1 cellular context compared by ENCODE assay signal in genomic region chr9:109934499-109935214, GRCh38.
A peak's percentile ranks its signal among the peaks of the same experiment; 100 is the strongest.
TF ChIP-seq lines count a peak whose summit lies in the region.

No MANE protein-coding gene starts in this region.

TF ChIP-seq in GM12878, 131 proteins besides CTCF, POLR2A, EP300 and RAD21 (continued from another document):
- peak; percentile 56; the same call in 1 of the 2 replicates for TF ChIP-seq ATF2 (IDR thresholded peaks at IDR 0.05; ENCODE audit: low read length)
- TF ChIP-seq TCF3 (IDR thresholded peaks at IDR 0.05; ENCODE audit: borderline replicate concordance, insufficient read depth, low read depth, low read length): no peak
- peak; percentile 59 for TF ChIP-seq RUNX3 (IDR thresholded peaks at IDR 0.05; ENCODE audit: low read length)
- peak in 1 of 2 experiments; percentile 28; a peak in 1 of 4 replicates for TF ChIP-seq ETV6 (conservative IDR thresholded peaks at IDR 0.05 in 1 of 2, IDR thresholded peaks at IDR 0.05 in 1 of 2; ENCODE audit: borderline replicate concordance in 1 of 2, low read depth in 1 of 2)
- 0 out of 2 replicates have a peak, but pooled peaks have one; percentile 12 for TF ChIP-seq CREM (IDR thresholded peaks at IDR 0.05; ENCODE audit: low read depth)
- TF ChIP-seq CHD1 (IDR thresholded peaks at IDR 0.05; ENCODE audit: low read depth, low read length): no peak
- TF ChIP-seq JUNB (IDR thresholded peaks at IDR 0.05): peak; percentile 69
- TF ChIP-seq MEF2A (IDR thresholded peaks at IDR 0.05; ENCODE audit: insufficient read depth, low read depth, low read length): 0 out of 2 replicates have a peak, but pooled peaks have one; percentile 27
- TF ChIP-seq YBX1 (IDR thresholded peaks at IDR 0.05): no peak
- no peak for TF ChIP-seq PKNOX1 (IDR thresholded peaks at IDR 0.05)
